ENCODE assay signal across 9 cellular contexts in the genomic region with DNA sequence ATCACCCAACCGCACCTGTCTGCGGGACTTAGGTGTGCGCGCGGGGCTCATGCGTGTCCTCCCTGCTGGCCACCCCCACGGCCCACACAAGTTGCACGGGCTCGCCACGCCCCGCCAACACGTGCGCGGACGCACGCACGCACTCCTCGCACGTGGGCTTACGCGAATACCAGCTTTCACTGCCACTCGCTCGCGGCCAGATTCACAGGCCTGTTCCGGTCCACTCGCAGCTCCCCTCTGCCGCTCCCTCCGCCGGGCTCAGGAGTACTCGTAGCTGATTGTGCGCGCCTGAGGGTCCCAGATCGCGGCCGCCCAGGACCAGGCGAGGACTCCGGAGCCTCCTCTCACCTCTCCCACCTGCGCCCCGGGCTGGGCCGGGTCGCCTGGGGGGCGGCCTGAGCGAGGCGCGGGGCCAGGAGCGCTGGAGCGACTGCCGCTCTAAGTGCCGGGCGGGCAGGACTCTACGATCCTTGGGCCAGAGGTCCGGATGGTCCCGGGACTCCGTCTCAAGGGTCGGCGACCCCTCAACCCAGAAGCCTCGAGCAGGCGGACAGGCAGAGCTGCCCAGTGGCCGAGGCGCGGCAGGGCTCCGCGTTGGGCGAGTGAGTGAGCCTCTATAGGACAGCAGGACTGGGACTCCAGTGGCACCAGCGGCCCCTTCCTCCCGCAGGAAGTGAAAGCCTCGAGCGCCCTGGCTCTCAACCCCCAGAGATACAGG. TPM values are rescaled to one million over a fixed set of nuclear protein-coding genes. Genes with fewer than 3 reads are reported as not detected.
A peak's percentile ranks its signal among the peaks of the same experiment; 100 is the strongest.
DNase-seq lines count a peak whose midpoint lies in the region; ATAC-seq and TF ChIP-seq lines count a peak whose summit lies in the region.
"Had no signal": no experiment of that assay in that cellular context is flagged by ENCODE, and none has a peak within 500 bp of the region (broad histone marks: within the 10 kb centered on the region; RNA-seq: fewer than 3 reads in every experiment).

No MANE protein-coding gene starts in this region.

- peak overlapping the region; percentile 69 for H3K4me3 Mint-ChIP-seq in CD8-positive, alpha-beta T cell
- peak overlapping the region; percentile 81 for H3K4me3 Mint-ChIP-seq in activated B cell treated with CpG ODN at 0.5 μM for 24 hours

- H3K9ac ChIP-seq in PC-3 (ENCODE audit: low read length) = no peak overlapping the region

- H3K27ac Mint-ChIP-seq in CD8-positive, alpha-beta T cell = no peak overlapping the region
- no peak overlapping the region for H3K27ac Mint-ChIP-seq in activated B cell treated with CpG ODN at 0.5 μM for 24 hours

- peaks cover 14% of the 10 kb centered on the region for H3K27me3 ChIP-seq in CD8-positive, alpha-beta T cell (ENCODE audit: insufficient read depth, low read length)
- H3K27me3 ChIP-seq in layer of hippocampus (ENCODE audit: control insufficient read depth, insufficient read depth, low read length) = peaks cover 5% of the 10 kb centered on the region
- H3K27me3 ChIP-seq in PC-3 (ENCODE audit: low read length) = no peaks in the 10 kb centered on the region
- H3K27me3 ChIP-seq: gastrocnemius medialis had no signal

- H3K36me3 Mint-ChIP-seq in CD8-positive, alpha-beta T cell = no peaks in the 10 kb centered on the region
- H3K36me3 Mint-ChIP-seq in activated B cell treated with CpG ODN at 0.5 μM for 24 hours (ENCODE audit: low read depth) = no peaks in the 10 kb centered on the region

- no peaks in the 10 kb centered on the region for H3K9me2 ChIP-seq in PC-3 (replicated peaks; ENCODE audit: low read length)

- no peaks in the 10 kb centered on the region for H3K79me2 ChIP-seq in PC-3 (ENCODE audit: low read length)

- H3K27me3 Mint-ChIP-seq in CD8-positive, alpha-beta T cell (ENCODE audit: low read depth) = peaks cover 76% of the 10 kb centered on the region
- H3K27me3 Mint-ChIP-seq in activated B cell treated with CpG ODN at 0.5 μM for 24 hours = peaks cover 38% of the 10 kb centered on the region

- no peak overlapping the region for H3K27ac ChIP-seq in CD8-positive, alpha-beta T cell (ENCODE audit: low read depth, low read length)
- peak overlapping the region; percentile 52 for H3K27ac ChIP-seq in layer of hippocampus (ENCODE audit: low read depth, low read length)
- no peak overlapping the region for H3K27ac ChIP-seq in PC-3 (ENCODE audit: low read length)
- H3K27ac ChIP-seq: gastrocnemius medialis had no signal

- no peak overlapping the region for H2AFZ ChIP-seq in PC-3 (ENCODE audit: low read length)

- no peak overlapping the region for H3K4me2 ChIP-seq in PC-3 (ENCODE audit: low read length)

- BruUV-seq in PC-3 (replicated peaks; lab: Mats Ljungman, UMichigan) = no TSS peak

- H3F3A ChIP-seq in PC-3 (ENCODE audit: low read length, unreplicated experiment) = no peaks in the 10 kb centered on the region

- CTCF ChIA-PET in CD8-positive, alpha-beta T cell (lab: Charles Lee) = interaction anchor here (1.0 to 3.3 kb wide), 2 partner anchors 13 to 20 kb away, joined by 3 to 12 read pairs; no protein-coding TSS in a partner anchor
- CTCF ChIA-PET in activated B cell treated with CpG ODN at 0.5 μM for 24 hours (lab: Charles Lee) = interaction anchor here (0.6 to 1.1 kb wide), 3 partner anchors 20 to 72 kb away, joined by 3 to 7 read pairs (median 4); no protein-coding TSS in a partner anchor
- CTCF ChIA-PET in PC-3 (lab: Charles Lee) = no interaction called here

- DNase-seq in CD8-positive, alpha-beta T cell = no peak
- DNase-seq in activated B cell treated with CpG ODN at 0.5 μM for 24 hours = no peak
- no peak for DNase-seq in midbrain (lab: John Stamatoyannopoulos, UW)
- DNase-seq in sciatic nerve (ENCODE audit: low spot score) = no peak
- no peak for DNase-seq in PC-3
- no peak for DNase-seq in NCI-H1930 (lab: John Stamatoyannopoulos, UW)
- DNase-seq: gastrocnemius medialis had no signal

- ATAC-seq in CD8-positive, alpha-beta T cell = peak; percentile 44
- ATAC-seq in GM21515 (IDR thresholded peaks at IDR 0.05; ENCODE audit: unreplicated experiment) (peak; percentile 52), activated B cell treated with CpG ODN at 0.5 μM for 24 hours (ENCODE audit: low read depth) (peak; percentile 70), sciatic nerve (no peak), PC-3 (no peak)
- ATAC-seq: gastrocnemius medialis had no signal

- no peaks in the 10 kb centered on the region for H3K9me3 ChIP-seq in CD8-positive, alpha-beta T cell (ENCODE audit: low read length)
- no peaks in the 10 kb centered on the region for H3K9me3 ChIP-seq in PC-3 (ENCODE audit: low read length)
- H3K9me3 ChIP-seq: gastrocnemius medialis had no signal

- intact Hi-C loops in CD8-positive, alpha-beta T cell (cut with DNase I, micrococcal nuclease) = no loop called here
- intact Hi-C loops in activated B cell treated with CpG ODN at 0.5 μM for 24 hours (cut with micrococcal nuclease) = loop anchor here (1.0 to 2.0 kb wide), 4 partner anchors 8 to 20 kb away; no protein-coding TSS in a partner anchor
- intact Hi-C loops in sciatic nerve (cut with DNase I) = no loop called here
- intact Hi-C loops in PC-3 (cut with micrococcal nuclease) = no loop called here

- no peaks in the 10 kb centered on the region for H3K36me3 ChIP-seq in CD8-positive, alpha-beta T cell (ENCODE audit: insufficient read depth, low read length)
- H3K36me3 ChIP-seq in PC-3 (ENCODE audit: low read depth, low read length) = no peaks in the 10 kb centered on the region
- H3K36me3 ChIP-seq: gastrocnemius medialis had no signal

- peaks cover 2% of the 10 kb centered on the region for H3K4me1 ChIP-seq in CD8-positive, alpha-beta T cell (ENCODE audit: insufficient read depth, low read length)
- peaks cover 15% of the 10 kb centered on the region; the same call in 1 of the 2 replicates for H3K4me1 ChIP-seq in PC-3 (ENCODE audit: insufficient read depth, low read length)

- peak overlapping the region; percentile 37 for H3K4me3 ChIP-seq in CD8-positive, alpha-beta T cell (ENCODE audit: low read depth, low read length)
- H3K4me3 ChIP-seq in PC-3 (ENCODE audit: low read length) = no peak overlapping the region
- H3K4me3 ChIP-seq: gastrocnemius medialis had no signal

- no peaks in the 10 kb centered on the region for H3K9me3 Mint-ChIP-seq in CD8-positive, alpha-beta T cell
- H3K9me3 Mint-ChIP-seq in activated B cell treated with CpG ODN at 0.5 μM for 24 hours = no peaks in the 10 kb centered on the region

- H4K20me1 ChIP-seq in PC-3 (ENCODE audit: low read length) = no peaks in the 10 kb centered on the region

- TF ChIP-seq CTCF in CD8-positive, alpha-beta T cell (IDR thresholded peaks at IDR 0.05) = no peak
- TF ChIP-seq CTCF in activated B cell treated with CpG ODN at 0.5 μM for 24 hours (IDR thresholded peaks at IDR 0.05) (no peak), PC-3 (conservative IDR thresholded peaks at IDR 0.05; ENCODE audit: low read depth, low read length) (no peak)

- POLR2A ChIA-PET in CD8-positive, alpha-beta T cell (lab: Charles Lee) = no interaction called here
- POLR2A ChIA-PET in activated B cell treated with CpG ODN at 0.5 μM for 24 hours (lab: Charles Lee) (interaction anchor here (0.6 to 2.9 kb wide), 5 partner anchors 16 to 30 kb away, joined by 3 to 9 read pairs (median 4); no protein-coding TSS in a partner anchor), PC-3 (lab: Charles Lee; ENCODE audit: unreplicated experiment) (no interaction called here)

- H3K4me1 Mint-ChIP-seq in CD8-positive, alpha-beta T cell (ENCODE audit: low read depth) = peaks cover 17% of the 10 kb centered on the region
- H3K4me1 Mint-ChIP-seq in activated B cell treated with CpG ODN at 0.5 μM for 24 hours = peaks cover 18% of the 10 kb centered on the region

RNA-seq across cellular contexts. Expression of a gene that starts 3.4 kb away (rescaled TPM):
- not detected for total RNA-seq in CD8-positive, alpha-beta T cell
- 0.24 and 0.38 TPM in 2 replicates for total RNA-seq in activated B cell treated with CpG ODN at 0.5 μM for 24 hours
- total RNA-seq in sciatic nerve = 3.8 TPM
- 0.40 and 0.46 TPM in 2 replicates for total RNA-seq in PC-3 (2014; rRNA removed)

RNA-seq across cellular contexts. Expression of a gene that starts 7.5 kb away (rescaled TPM):
- total RNA-seq in CD8-positive, alpha-beta T cell = not detected
- total RNA-seq in activated B cell treated with CpG ODN at 0.5 μM for 24 hours (0.69 TPM in 2 replicates), sciatic nerve (4.5 TPM), PC-3 (2014; rRNA removed) (0.58 and 1.5 TPM in 2 replicates)

RNA-seq across cellular contexts. Expression of a gene that starts 16.6 kb away (rescaled TPM):
- not detected for total RNA-seq in CD8-positive, alpha-beta T cell
- total RNA-seq in activated B cell treated with CpG ODN at 0.5 μM for 24 hours (2.6 and 3.3 TPM in 2 replicates), sciatic nerve (71.4 TPM), PC-3 (2014; rRNA removed) (0.35 and 2.1 TPM in 2 replicates)

Comparison
In these comparisons a context has a peak if more than half of its experiments do, and no peak if none do; other contexts are left out.
1. ATAC-seq: peak in CD8-positive, alpha-beta T cell (single experiment), GM21515 (single experiment) and activated B cell treated with CpG ODN at 0.5 μM for 24 hours (single experiment); none in sciatic nerve (single experiment) and PC-3 (single experiment).
2. RNA of a gene that starts 16.6 kb away (total RNA-seq): 71.4 TPM in sciatic nerve (single experiment); 2.6 to 3.3 TPM in activated B cell treated with CpG ODN at 0.5 μM for 24 hours, 0.35 to 2.1 TPM in PC-3 and not detected in CD8-positive, alpha-beta T cell; every median in the first group is over 10 times any median in the second.